Comparison of ENCODE assay signal across 24 cellular contexts in genomic region chr4:25827897-25828296, GRCh38.
"Had no signal": no experiment of that assay in that cellular context is flagged by ENCODE, and none has a peak within 500 bp of the region (broad histone marks: within the 10 kb centered on the region; RNA-seq: fewer than 3 reads in every experiment).

No MANE protein-coding gene starts in this region.

- H3K4me1 Mint-ChIP-seq: activated naive CD4-positive, alpha-beta T cell treated with anti-CD3 and anti-CD28 coated beads, Interleukin-2, amount 50 U/mL, for 24 hours; activated naive CD8-positive, alpha-beta T cell treated with anti-CD3 and anti-CD28 coated beads, Interleukin-2, amount 50 U/mL, for 24 hours; nephron progenitor cell; stimulated activated naive CD8-positive, alpha-beta T cell treated with anti-CD3 and anti-CD28 coated beads, Interleukin-15, amount 100 ng/mL, for 72 hours had no signal

- H3K27ac Mint-ChIP-seq: activated CD4-positive, alpha-beta memory T cell treated with anti-CD3 and anti-CD28 coated beads, Interleukin-2, amount 10 ng/mL, durations not matched to agents 7 days and 5 days; activated CD4-positive, alpha-beta T cell treated with anti-CD3 and anti-CD28 coated beads, Interleukin-2, amount 10 ng/mL, durations not matched to agents 7 days and 5 days; activated naive CD4-positive, alpha-beta T cell treated with anti-CD3 and anti-CD28 coated beads, Interleukin-2, amount 50 U/mL, for 24 hours; activated naive CD8-positive, alpha-beta T cell treated with anti-CD3 and anti-CD28 coated beads, Interleukin-2, amount 50 U/mL, for 24 hours; activated T-cell treated with anti-CD3 and anti-CD28 coated beads, Interleukin-2, amount 50 U/mL, for 24 hours; endodermal cell; nephron progenitor cell; stimulated activated naive CD8-positive, alpha-beta T cell treated with anti-CD3 and anti-CD28 coated beads, Interleukin-15, amount 100 ng/mL, for 72 hours; WTC11 had no signal

- H3K36me3 ChIP-seq: right lobe of liver, thyroid gland had no signal

- H3K9me3 ChIP-seq: left lung, neutrophil, right lobe of liver, thyroid gland, upper lobe of left lung had no signal

- H3K27me3 ChIP-seq: foreskin keratinocyte, left lung, neutrophil, right lobe of liver, thyroid gland, upper lobe of left lung had no signal

- H3K4me3 Mint-ChIP-seq: activated CD4-positive, alpha-beta memory T cell treated with anti-CD3 and anti-CD28 coated beads, Interleukin-2, amount 10 ng/mL, durations not matched to agents 7 days and 5 days; activated CD4-positive, alpha-beta T cell treated with anti-CD3 and anti-CD28 coated beads, Interleukin-2, amount 10 ng/mL, durations not matched to agents 7 days and 5 days; activated naive CD4-positive, alpha-beta T cell treated with anti-CD3 and anti-CD28 coated beads, Interleukin-2, amount 50 U/mL, for 24 hours; activated naive CD8-positive, alpha-beta T cell treated with anti-CD3 and anti-CD28 coated beads, Interleukin-2, amount 50 U/mL, for 24 hours; activated T-cell treated with anti-CD3 and anti-CD28 coated beads, Interleukin-2, amount 50 U/mL, for 24 hours; endodermal cell; nephron progenitor cell; stimulated activated naive CD8-positive, alpha-beta T cell treated with anti-CD3 and anti-CD28 coated beads, Interleukin-15, amount 100 ng/mL, for 72 hours; WTC11 had no signal

- H3K27ac ChIP-seq: foreskin keratinocyte, left lung, neutrophil, right lobe of liver, thyroid gland, upper lobe of left lung had no signal

- ATAC-seq: activated naive CD8-positive, alpha-beta T cell treated with anti-CD3 and anti-CD28 coated beads, Interleukin-2, amount 50 U/mL, for 24 hours; esophagus mucosa; foreskin keratinocyte; left lung; stimulated activated naive CD8-positive, alpha-beta T cell treated with anti-CD3 and anti-CD28 coated beads, Interleukin-15, amount 100 ng/mL, for 72 hours; WTC11 had no signal

- H3K9me3 Mint-ChIP-seq: activated CD4-positive, alpha-beta memory T cell treated with anti-CD3 and anti-CD28 coated beads, Interleukin-2, amount 10 ng/mL, durations not matched to agents 7 days and 5 days; activated CD4-positive, alpha-beta T cell treated with anti-CD3 and anti-CD28 coated beads, Interleukin-2, amount 10 ng/mL, durations not matched to agents 7 days and 5 days; activated naive CD4-positive, alpha-beta T cell treated with anti-CD3 and anti-CD28 coated beads, Interleukin-2, amount 50 U/mL, for 24 hours; activated naive CD8-positive, alpha-beta T cell treated with anti-CD3 and anti-CD28 coated beads, Interleukin-2, amount 50 U/mL, for 24 hours; activated T-cell treated with anti-CD3 and anti-CD28 coated beads, Interleukin-2, amount 50 U/mL, for 24 hours; endodermal cell; nephron progenitor cell; stimulated activated naive CD8-positive, alpha-beta T cell treated with anti-CD3 and anti-CD28 coated beads, Interleukin-15, amount 100 ng/mL, for 72 hours; WTC11 had no signal

- H3K27me3 Mint-ChIP-seq: activated CD4-positive, alpha-beta memory T cell treated with anti-CD3 and anti-CD28 coated beads, Interleukin-2, amount 10 ng/mL, durations not matched to agents 7 days and 5 days; activated CD4-positive, alpha-beta T cell treated with anti-CD3 and anti-CD28 coated beads, Interleukin-2, amount 10 ng/mL, durations not matched to agents 7 days and 5 days; activated naive CD4-positive, alpha-beta T cell treated with anti-CD3 and anti-CD28 coated beads, Interleukin-2, amount 50 U/mL, for 24 hours; activated naive CD8-positive, alpha-beta T cell treated with anti-CD3 and anti-CD28 coated beads, Interleukin-2, amount 50 U/mL, for 24 hours; activated T-cell treated with anti-CD3 and anti-CD28 coated beads, Interleukin-2, amount 50 U/mL, for 24 hours; stimulated activated naive CD8-positive, alpha-beta T cell treated with anti-CD3 and anti-CD28 coated beads, Interleukin-15, amount 100 ng/mL, for 72 hours had no signal

- H3K4me3 ChIP-seq: left lung, lung, right lobe of liver, thyroid gland, upper lobe of left lung had no signal

- H3K4me1 ChIP-seq: foreskin keratinocyte, left lung, right lobe of liver, thyroid gland, upper lobe of left lung had no signal

- DNase-seq: activated CD4-positive, alpha-beta memory T cell treated with anti-CD3 and anti-CD28 coated beads, Interleukin-2, amount 10 ng/mL, durations not matched to agents 7 days and 5 days; activated CD4-positive, alpha-beta T cell treated with anti-CD3 and anti-CD28 coated beads for 1 hour; activated CD4-positive, alpha-beta T cell treated with anti-CD3 and anti-CD28 coated beads, Interleukin-2, amount 10 ng/mL, durations not matched to agents 7 days and 5 days; activated CD8-positive, alpha-beta memory T cell treated with anti-CD3 and anti-CD28 coated beads, Interleukin-2, amount 50 U/mL, for 48 hours; activated gamma-delta T cell; activated naive CD8-positive, alpha-beta T cell treated with anti-CD3 and anti-CD28 coated beads, Interleukin-2, amount 50 U/mL, for 24 hours; activated T-cell treated with anti-CD3 and anti-CD28 coated beads, Interleukin-2, amount 50 U/mL, for 24 hours; amygdala; endodermal cell; foreskin keratinocyte; kidney glomerular epithelial cell; left lung; nephron progenitor cell; right lobe of liver; stimulated activated CD4-positive, alpha-beta T cell treated with anti-CD3 and anti-CD28 coated beads, Interleukin-2, amount 100 ng/mL, for 48 hours; stimulated activated naive CD8-positive, alpha-beta T cell treated with anti-CD3 and anti-CD28 coated beads, Interleukin-15, amount 100 ng/mL, for 72 hours; T-helper 2 cell; thyroid gland; upper lobe of left lung had no signal
